Comparison of ENCODE assay signal across 19 cellular contexts in the genomic region with DNA sequence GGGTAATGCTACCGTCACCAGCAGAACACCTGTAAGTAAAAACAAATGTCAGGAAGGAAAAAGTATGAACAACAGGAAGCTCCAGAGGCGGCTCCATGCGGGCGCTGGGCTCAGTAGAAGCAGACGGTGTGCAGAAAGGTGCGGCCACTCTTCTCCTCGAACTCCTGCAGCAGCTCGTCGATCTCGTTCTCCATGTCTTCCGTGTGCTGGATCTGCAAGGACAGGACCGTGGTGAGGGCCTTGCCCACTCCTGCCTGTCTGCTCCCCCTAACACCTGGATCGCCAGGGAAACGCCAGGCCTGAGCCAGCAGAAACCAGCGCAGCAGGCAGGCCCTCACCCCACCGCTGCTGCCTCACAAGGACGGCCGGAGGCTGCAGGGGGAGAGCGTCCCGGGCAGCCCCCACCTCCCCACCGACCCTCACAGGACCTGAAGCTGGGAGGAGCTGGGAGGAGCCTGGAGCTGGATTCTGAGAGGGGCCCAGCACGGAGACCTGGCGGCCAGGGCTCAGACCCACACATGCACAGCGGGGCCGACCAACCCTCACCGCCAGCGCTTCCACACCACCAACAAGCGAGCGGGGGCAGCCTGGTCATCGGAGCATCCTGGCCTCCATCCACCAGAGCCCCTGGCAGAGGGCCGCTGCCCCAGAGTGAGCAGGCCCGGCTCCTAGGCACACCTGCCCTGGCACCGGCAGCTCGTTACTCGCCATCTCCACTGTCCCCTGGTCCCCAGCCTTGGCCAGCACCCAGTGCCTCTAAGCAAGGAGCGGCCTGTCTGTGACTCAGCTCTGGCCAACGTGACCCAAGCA. TPM values are rescaled to one million over a fixed set of nuclear protein-coding genes. Genes with fewer than 3 reads are reported as not detected.
DNase-seq lines count a peak whose midpoint lies in the region; TF ChIP-seq lines count a peak whose summit lies in the region.
"Had no signal": no experiment of that assay in that cellular context is flagged by ENCODE, and none has a peak within 500 bp of the region (broad histone marks: within the 10 kb centered on the region; RNA-seq: fewer than 3 reads in every experiment).

No MANE protein-coding gene starts in this region.

- peaks cover 0 to 71% (median 28%) of the 10 kb centered on the region in 6 donors for H3K4me1 ChIP-seq in spleen

- TF ChIP-seq CTCF in RWPE1 (conservative IDR thresholded peaks at IDR 0.05; ENCODE audit: low read depth) (no peak), endothelial cell (IDR thresholded peaks at IDR 0.05; ENCODE audit: unreplicated experiment) (no peak), osteocyte (IDR thresholded peaks at IDR 0.05) (no peak), spleen (IDR thresholded peaks at IDR 0.05 in 8 of 11, conservative IDR thresholded peaks at IDR 0.05 in 3 of 11) (no peak)

- H3K4me3 Mint-ChIP-seq in endothelial cell (ENCODE audit: unreplicated experiment) (peak overlapping the region; percentile 60), osteocyte (ENCODE audit: unreplicated experiment) (peak overlapping the region; percentile 54)
- H3K4me3 Mint-ChIP-seq: activated CD4-positive, alpha-beta memory T cell treated with anti-CD3 and anti-CD28 coated beads, Interleukin-2, amount 10 ng/mL, durations not matched to agents 7 days and 5 days had no signal

- H3K27ac ChIP-seq in RWPE1 (peak overlapping the region; percentile 38), spleen (no peak overlapping the region)
- H3K27ac ChIP-seq: C4-2B, suprapubic skin had no signal

- H3K9me3 Mint-ChIP-seq in endothelial cell (ENCODE audit: unreplicated experiment): no peaks in the 10 kb centered on the region
- H3K9me3 Mint-ChIP-seq in osteocyte (ENCODE audit: unreplicated experiment): no peaks in the 10 kb centered on the region
- H3K9me3 Mint-ChIP-seq: activated CD4-positive, alpha-beta memory T cell treated with anti-CD3 and anti-CD28 coated beads, Interleukin-2, amount 10 ng/mL, durations not matched to agents 7 days and 5 days had no signal

- H3K9me3 ChIP-seq in spleen: no peaks in the 10 kb centered on the region
- H3K9me3 ChIP-seq: suprapubic skin had no signal

- H3K4me3 ChIP-seq in spleen: no peak overlapping the region
- H3K4me3 ChIP-seq: smooth muscle cell, suprapubic skin had no signal

- peaks cover 15% of the 10 kb centered on the region for H3K36me3 Mint-ChIP-seq in endothelial cell (ENCODE audit: low read depth, unreplicated experiment)
- H3K36me3 Mint-ChIP-seq in osteocyte (ENCODE audit: unreplicated experiment): peaks cover 2% of the 10 kb centered on the region

- intact Hi-C loops in spleen (cut with DNase I; ENCODE audit: low total_unique reads): no loop called here

- H3K27me3 Mint-ChIP-seq in endothelial cell (ENCODE audit: unreplicated experiment): peaks cover 19% of the 10 kb centered on the region
- H3K27me3 Mint-ChIP-seq in osteocyte (ENCODE audit: unreplicated experiment): no peaks in the 10 kb centered on the region
- H3K27me3 Mint-ChIP-seq: activated CD4-positive, alpha-beta memory T cell treated with anti-CD3 and anti-CD28 coated beads, Interleukin-2, amount 10 ng/mL, durations not matched to agents 7 days and 5 days had no signal

- peaks cover 0 to 20% (median 0%) of the 10 kb centered on the region in 7 donors for H3K27me3 ChIP-seq in spleen (replicated peaks in 1 of 7)
- H3K27me3 ChIP-seq: suprapubic skin had no signal

- POLR2A ChIA-PET in RWPE1 (lab: Yijun Ruan, JAX; ENCODE audit: low non-redundant PET): no interaction called here

- CTCF ChIA-PET in RWPE1 (lab: Yijun Ruan, JAX): interaction anchor here (0.7 to 1.7 kb wide), 2 partner anchors 37 to 171 kb away, joined by 3 to 6 read pairs; no protein-coding TSS in a partner anchor

- H3K4me1 Mint-ChIP-seq in endothelial cell (ENCODE audit: unreplicated experiment) (peaks cover 8% of the 10 kb centered on the region), osteocyte (ENCODE audit: unreplicated experiment) (peaks cover 10% of the 10 kb centered on the region)
- H3K4me1 Mint-ChIP-seq: activated CD4-positive, alpha-beta memory T cell treated with anti-CD3 and anti-CD28 coated beads, Interleukin-2, amount 10 ng/mL, durations not matched to agents 7 days and 5 days had no signal

- peaks cover 0 to 64% (median 24%) of the 10 kb centered on the region in 6 donors for H3K36me3 ChIP-seq in spleen

- no peak for TF ChIP-seq POLR2A in spleen (IDR thresholded peaks at IDR 0.05)

- DNase-seq in NCI-H510A treated with DMSO at 0.1 percent for 48 hours (lab: John Stamatoyannopoulos, UW) (peak; percentile 41), NCI-H510A (lab: John Stamatoyannopoulos, UW) (no peak), RWPE1 (ENCODE audit: low spot score) (no peak), endothelial cell (ENCODE audit: low spot score) (no peak), osteocyte (ENCODE audit: extremely low spot score, unreplicated experiment) (no peak), spleen (no peak), HT-29 (ENCODE audit: low spot score) (no peak), DMS153 (lab: John Stamatoyannopoulos, UW) (no peak)
- DNase-seq: activated CD4-positive, alpha-beta memory T cell treated with anti-CD3 and anti-CD28 coated beads, Interleukin-2, amount 10 ng/mL, durations not matched to agents 7 days and 5 days; amygdala; DMS79 treated with DMSO at 0.1 percent for 48 hours; NCI-H146; NK-92 treated with Interleukin-12 subunit alpha and Interleukin-12 subunit beta, amount 100 ng/mL, for 24 hours; RPMI8226; stimulated activated CD8-positive, alpha-beta memory T cell treated with anti-CD3 and anti-CD28 coated beads, Interleukin-4, amount 100 ng/mL, for 48 hours had no signal

- 88 to 91% (median 89%) methylated on average over 21 to 37 of the region's 37 CpGs for WGBS in spleen, 5 donors

- H3K27ac Mint-ChIP-seq in endothelial cell (ENCODE audit: unreplicated experiment): no peak overlapping the region
- no peak overlapping the region for H3K27ac Mint-ChIP-seq in osteocyte (ENCODE audit: unreplicated experiment)
- H3K27ac Mint-ChIP-seq: activated CD4-positive, alpha-beta memory T cell treated with anti-CD3 and anti-CD28 coated beads, Interleukin-2, amount 10 ng/mL, durations not matched to agents 7 days and 5 days had no signal

RNA-seq across cellular contexts. Expression of gene TMEM240, which starts 1.7 kb away (rescaled TPM):
- total RNA-seq in endothelial cell (ENCODE audit: unreplicated experiment): 6.6 TPM
- total RNA-seq in osteocyte: 12.4 and 16.6 TPM in 2 replicates
- 1 to 10 TPM in 6 of 7 donors, not detected in 1; 2.3 to 5.3 (median 2.7) TPM for total RNA-seq in spleen
- 1 to 10 TPM in 2 of 3 donors, under 1 TPM in 1; 0.39 to 2.2 (median 1.5) TPM for polyA plus RNA-seq in spleen
- 1.4 and 2.4 TPM in 2 replicates for total RNA-seq in HT-29 (2014; rRNA removed; shearing (Covaris generic))
- total RNA-seq: A172 had no signal

RNA-seq across cellular contexts. Expression of gene ATAD3A, which starts 30.2 kb away (rescaled TPM):
- total RNA-seq in endothelial cell (ENCODE audit: unreplicated experiment): 30.4 TPM
- total RNA-seq in osteocyte: 30.0 and 31.7 TPM in 2 replicates
- 10 to 100 TPM; 11.3 to 25.7 (median 17.8) TPM for total RNA-seq in spleen
- 10 to 100 TPM; 13.4 to 29.0 (median 14.3) TPM for polyA plus RNA-seq in spleen
- 155 and 162 TPM in 2 replicates for total RNA-seq in HT-29 (2014; rRNA removed; shearing (Covaris generic))

RNA-seq across cellular contexts. Expression of gene SSU72, which starts 32.5 kb away (rescaled TPM):
- total RNA-seq in endothelial cell (ENCODE audit: unreplicated experiment) (114 TPM), osteocyte (117 and 121 TPM in 2 replicates), spleen (100 to 1,000 TPM in 5 of 7 donors, 10 to 100 TPM in 2; 86.7 to 168 (median 111) TPM)
- polyA plus RNA-seq in spleen: 100 to 1,000 TPM in 1 of 3 donors, 10 to 100 TPM in 2; 89.2 to 121 (median 90.4) TPM
- total RNA-seq in HT-29 (2014; rRNA removed; shearing (Covaris generic)): 140 and 148 TPM in 2 replicates

RNA-seq across cellular contexts. Expression of gene FNDC10, which starts 57.8 kb away (rescaled TPM):
- total RNA-seq in endothelial cell (ENCODE audit: unreplicated experiment) (11.6 TPM), osteocyte (25.6 and 28.0 TPM in 2 replicates), spleen (1 to 10 TPM; 2.2 to 8.8 (median 5.6) TPM)
- 1 to 10 TPM; 2.2 to 4.4 (median 3.4) TPM for polyA plus RNA-seq in spleen
- not detected in 2 replicates for total RNA-seq in HT-29 (2014; rRNA removed; shearing (Covaris generic))
- total RNA-seq: A172 had no signal
